ENCODE assay signal across 21 cellular contexts in the genomic region with DNA sequence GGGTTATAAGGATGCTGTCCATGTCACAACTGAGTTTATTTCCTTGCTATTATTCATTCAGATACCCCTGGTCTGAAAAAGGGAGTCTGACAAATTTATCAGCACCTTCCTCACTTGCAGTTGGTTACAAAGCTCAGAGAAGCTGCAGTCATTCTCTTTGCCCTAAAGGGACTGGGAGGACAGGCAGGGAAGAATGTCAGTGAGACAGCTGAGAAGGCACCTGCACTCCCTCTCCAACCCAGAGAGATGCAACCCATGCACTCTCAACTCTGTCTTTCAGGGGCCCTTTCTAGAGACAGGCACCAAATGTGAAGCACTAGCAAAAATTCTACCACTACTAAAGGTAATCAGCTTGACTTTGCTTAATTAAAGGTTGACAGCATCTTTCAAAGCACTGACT.
DNase-seq lines count a peak whose midpoint lies in the region; ATAC-seq and TF ChIP-seq lines count a peak whose summit lies in the region.
"Had no signal": no experiment of that assay in that cellular context is flagged by ENCODE, and none has a peak within 500 bp of the region (broad histone marks: within the 10 kb centered on the region; RNA-seq: fewer than 3 reads in every experiment).

No MANE protein-coding gene starts in this region.

- ATAC-seq in T-helper 17 cell = no peak
- peak; percentile 38 for ATAC-seq in foreskin keratinocyte
- no peak for ATAC-seq in GM18873 (IDR thresholded peaks at IDR 0.05; ENCODE audit: low FRiP score, unreplicated experiment)
- ATAC-seq: left ventricle myocardium superior, upper lobe of right lung had no signal

- DNase-seq in T-helper 17 cell = no peak
- DNase-seq in foreskin keratinocyte = no peak
- DNase-seq in GM20000 (ENCODE audit: low spot score) = no peak
- no peak for DNase-seq in smooth muscle cell (lab: John Stamatoyannopoulos, UW; ENCODE audit: unreplicated experiment)
- DNase-seq in NCI-H2107 treated with DMSO at 0.1 percent for 48 hours (lab: John Stamatoyannopoulos, UW; ENCODE audit: unreplicated experiment) = no peak
- DNase-seq: activated CD4-positive, alpha-beta T cell treated with anti-CD3 and anti-CD28 coated beads for 1 hour; COR-L47; EL; glutamatergic neuron; left ventricle myocardium superior; MG63; NCI-H1436; NCI-H2227 treated with DMSO at 0.1 percent for 48 hours; stimulated activated naive CD4-positive, alpha-beta T cell; T1000; upper lobe of right lung had no signal

- H3K4me1 ChIP-seq in HUES64 (ENCODE audit: insufficient read depth, low read length) (peaks cover 12% of the 10 kb centered on the region), foreskin keratinocyte (peaks cover 19% of the 10 kb centered on the region), smooth muscle cell (ENCODE audit: low read depth) (peaks cover 15% of the 10 kb centered on the region)
- H3K4me1 ChIP-seq: upper lobe of right lung had no signal

- no peak overlapping the region for H3K4me3 Mint-ChIP-seq in T-helper 17 cell
- H3K4me3 Mint-ChIP-seq: activated T-helper 17 cell treated with anti-CD3 and anti-CD28 coated beads, Interleukin-2, amount 50 U/mL, for 72 hours had no signal

- no peaks in the 10 kb centered on the region for H3K27me3 ChIP-seq in HUES64 (ENCODE audit: insufficient read depth, low read length)
- no peaks in the 10 kb centered on the region for H3K27me3 ChIP-seq in foreskin keratinocyte
- no peaks in the 10 kb centered on the region for H3K27me3 ChIP-seq in smooth muscle cell (ENCODE audit: low read depth)
- H3K27me3 ChIP-seq: MG63, upper lobe of right lung had no signal

- no peak overlapping the region for H3K4me3 ChIP-seq in HUES64 (ENCODE audit: low read length)
- H3K4me3 ChIP-seq in smooth muscle cell = no peak overlapping the region
- H3K4me3 ChIP-seq: MG63, SK-N-MC, upper lobe of right lung had no signal

- peaks cover 19% of the 10 kb centered on the region for H3K4me1 Mint-ChIP-seq in T-helper 17 cell

- peaks cover 4% of the 10 kb centered on the region for H3K36me3 Mint-ChIP-seq in T-helper 17 cell (ENCODE audit: low read depth)

- TF ChIP-seq CTCF in foreskin keratinocyte (conservative IDR thresholded peaks at IDR 0.05) = no peak
- no peak for TF ChIP-seq CTCF in GM20000 (IDR thresholded peaks at IDR 0.05; ENCODE audit: extremely low read depth, missing control alignments)
- no peak for TF ChIP-seq CTCF in smooth muscle cell (IDR thresholded peaks at IDR 0.05; ENCODE audit: borderline replicate concordance, insufficient read depth, poor library complexity, severe bottlenecking)

- no peaks in the 10 kb centered on the region for H3K27me3 Mint-ChIP-seq in T-helper 17 cell
- H3K27me3 Mint-ChIP-seq: activated T-helper 17 cell treated with anti-CD3 and anti-CD28 coated beads, Interleukin-2, amount 50 U/mL, for 72 hours had no signal

- no peaks in the 10 kb centered on the region for H3K36me3 ChIP-seq in HUES64 (ENCODE audit: insufficient read depth, low read length)
- H3K36me3 ChIP-seq in smooth muscle cell (ENCODE audit: low read depth) = no peaks in the 10 kb centered on the region
- H3K36me3 ChIP-seq: MG63, upper lobe of right lung had no signal

- H3K9ac ChIP-seq in HUES64 (ENCODE audit: low read depth, low read length) = no peak overlapping the region
- H3K9ac ChIP-seq in smooth muscle cell (ENCODE audit: low read depth) = no peak overlapping the region

- H2AFZ ChIP-seq in smooth muscle cell (ENCODE audit: low read depth) = no peak overlapping the region

- peak overlapping the region; percentile 14 for H3K27ac Mint-ChIP-seq in T-helper 17 cell
- H3K27ac Mint-ChIP-seq: activated T-helper 17 cell treated with anti-CD3 and anti-CD28 coated beads, Interleukin-2, amount 50 U/mL, for 72 hours had no signal

- no peaks in the 10 kb centered on the region for H3F3A ChIP-seq in smooth muscle cell (ENCODE audit: low read depth)

- H3K27ac ChIP-seq in HUES64 (ENCODE audit: low read depth, low read length) (peak overlapping the region; percentile 37; the same call in 1 of the 2 replicates), foreskin keratinocyte (no peak overlapping the region), temporal lobe (ENCODE audit: low read depth, low read length) (peak overlapping the region; percentile 2), smooth muscle cell (ENCODE audit: low read depth) (no peak overlapping the region)
- H3K27ac ChIP-seq: SK-N-MC, upper lobe of right lung had no signal

- no peak overlapping the region for H3K4me2 ChIP-seq in smooth muscle cell

- no peaks in the 10 kb centered on the region for H4K20me1 ChIP-seq in smooth muscle cell (ENCODE audit: low read depth)

- no peaks in the 10 kb centered on the region for H3K79me2 ChIP-seq in smooth muscle cell (ENCODE audit: low read depth)

- peaks cover 7% of the 10 kb centered on the region; the same call in 1 of the 2 replicates for H3K9me3 ChIP-seq in HUES64 (ENCODE audit: insufficient read depth, low read depth, low read length)
- H3K9me3 ChIP-seq in T-helper 17 cell (ENCODE audit: control insufficient read depth, low read length, poor library complexity, severe bottlenecking) = peaks cover 4% of the 10 kb centered on the region
- peaks cover 3% of the 10 kb centered on the region for H3K9me3 ChIP-seq in smooth muscle cell (replicated peaks; ENCODE audit: low read depth)
- H3K9me3 ChIP-seq: MG63, upper lobe of right lung had no signal

Comparison
In these comparisons a context has a peak if more than half of its experiments do, and no peak if none do; other contexts are left out.
1. H3K27ac ChIP-seq: peak in HUES64 (single experiment) and temporal lobe (single experiment); none in foreskin keratinocyte (single experiment) and smooth muscle cell (single experiment).